ENCODE assay signal across 1 cellular context in genomic region chr16:58685084-58685449, GRCh38.
TF ChIP-seq lines count a peak whose summit lies in the region.

No MANE protein-coding gene starts in this region.

TF ChIP-seq in GM12878, 131 proteins besides CTCF, POLR2A, EP300 and RAD21:
- no peak for TF ChIP-seq ZNF384 (IDR thresholded peaks at IDR 0.05; ENCODE audit: borderline replicate concordance, low read depth, low read length)
- TF ChIP-seq RB1 (IDR thresholded peaks at IDR 0.05; ENCODE audit: borderline replicate concordance): no peak
- no peak for TF ChIP-seq RAD51 (IDR thresholded peaks at IDR 0.05)
- TF ChIP-seq GATAD2B (conservative IDR thresholded peaks at IDR 0.05; ENCODE audit: low read depth): no peak
- no peak for TF ChIP-seq LARP7 (IDR thresholded peaks at IDR 0.05)
- TF ChIP-seq, protein P1, sequence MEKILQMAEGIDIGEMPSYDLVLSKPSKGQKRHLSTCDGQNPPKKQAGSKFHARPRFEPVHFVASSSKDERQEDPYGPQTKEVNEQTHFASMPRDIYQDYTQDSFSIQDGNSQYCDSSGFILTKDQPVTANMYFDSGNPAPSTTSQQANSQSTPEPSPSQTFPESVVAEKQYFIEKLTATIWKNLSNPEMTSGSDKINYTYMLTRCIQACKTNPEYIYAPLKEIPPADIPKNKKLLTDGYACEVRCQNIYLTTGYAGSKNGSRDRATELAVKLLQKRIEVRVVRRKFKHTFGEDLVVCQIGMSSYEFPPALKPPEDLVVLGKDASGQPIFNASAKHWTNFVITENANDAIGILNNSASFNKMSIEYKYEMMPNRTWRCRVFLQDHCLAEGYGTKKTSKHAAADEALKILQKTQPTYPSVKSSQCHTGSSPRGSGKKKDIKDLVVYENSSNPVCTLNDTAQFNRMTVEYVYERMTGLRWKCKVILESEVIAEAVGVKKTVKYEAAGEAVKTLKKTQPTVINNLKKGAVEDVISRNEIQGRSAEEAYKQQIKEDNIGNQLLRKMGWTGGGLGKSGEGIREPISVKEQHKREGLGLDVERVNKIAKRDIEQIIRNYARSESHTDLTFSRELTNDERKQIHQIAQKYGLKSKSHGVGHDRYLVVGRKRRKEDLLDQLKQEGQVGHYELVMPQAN (conservative IDR thresholded peaks at IDR 0.05): no peak
- TF ChIP-seq, protein P2, sequence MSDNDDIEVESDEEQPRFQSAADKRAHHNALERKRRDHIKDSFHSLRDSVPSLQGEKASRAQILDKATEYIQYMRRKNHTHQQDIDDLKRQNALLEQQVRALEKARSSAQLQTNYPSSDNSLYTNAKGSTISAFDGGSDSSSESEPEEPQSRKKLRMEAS (IDR thresholded peaks at IDR 0.05; ENCODE audit: low read depth, low read length): no peak
- TF ChIP-seq, protein P3, sequence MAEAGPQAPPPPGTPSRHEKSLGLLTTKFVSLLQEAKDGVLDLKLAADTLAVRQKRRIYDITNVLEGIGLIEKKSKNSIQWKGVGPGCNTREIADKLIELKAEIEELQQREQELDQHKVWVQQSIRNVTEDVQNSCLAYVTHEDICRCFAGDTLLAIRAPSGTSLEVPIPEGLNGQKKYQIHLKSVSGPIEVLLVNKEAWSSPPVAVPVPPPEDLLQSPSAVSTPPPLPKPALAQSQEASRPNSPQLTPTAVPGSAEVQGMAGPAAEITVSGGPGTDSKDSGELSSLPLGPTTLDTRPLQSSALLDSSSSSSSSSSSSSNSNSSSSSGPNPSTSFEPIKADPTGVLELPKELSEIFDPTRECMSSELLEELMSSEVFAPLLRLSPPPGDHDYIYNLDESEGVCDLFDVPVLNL (IDR thresholded peaks at IDR 0.05; ENCODE audit: low read depth, low read length): no peak
- TF ChIP-seq FOXK2 (IDR thresholded peaks at IDR 0.05): no peak
- no peak for TF ChIP-seq ESRRA (IDR thresholded peaks at IDR 0.05; ENCODE audit: low read length)
- TF ChIP-seq MYB (IDR thresholded peaks at IDR 0.05; ENCODE audit: borderline replicate concordance, low read depth, low read length): no peak
